ENCODE assay signal across 24 cellular contexts in the genomic region with DNA sequence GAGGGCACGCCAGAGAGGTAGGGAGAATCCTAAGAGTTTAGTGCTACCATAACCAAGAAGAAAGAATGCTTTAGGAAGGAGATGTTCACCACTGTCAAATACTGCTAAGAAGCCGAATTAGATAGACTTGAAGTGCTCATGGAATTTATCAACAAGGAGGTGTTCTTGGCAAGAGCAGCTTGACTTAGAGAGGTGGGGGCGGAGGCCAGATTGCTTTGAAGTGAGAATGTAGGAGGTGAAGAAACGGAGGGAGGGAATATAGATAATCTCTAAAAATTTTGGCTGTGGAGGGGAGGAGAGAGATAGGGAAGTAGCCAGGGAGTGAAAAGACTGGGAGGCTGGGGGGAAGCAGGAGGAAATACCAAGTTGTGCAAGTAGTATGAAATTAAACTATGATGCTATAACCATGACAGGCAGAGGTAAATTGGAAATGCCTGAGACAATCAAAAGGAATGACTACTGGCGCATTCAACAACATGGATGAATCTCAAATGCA.
DNase-seq lines count a peak whose midpoint lies in the region; FAIRE-seq lines count a peak whose summit lies in the region.
"Had no signal": no experiment of that assay in that cellular context is flagged by ENCODE, and none has a peak within 500 bp of the region (broad histone marks: within the 10 kb centered on the region; RNA-seq: fewer than 3 reads in every experiment).

No MANE protein-coding gene starts in this region.

- no peak for FAIRE-seq in RCC 7860 (lab: Jason Lieb, UNC)
- FAIRE-seq: A549, G401.6, GM12892, GM19239, H1 had no signal

- intact Hi-C loops in posterior cingulate gyrus (cut with DNase I), result no loop called here

- peak; percentile 8 for DNase-seq in Ammon's horn (ENCODE audit: low spot score)
- peak; percentile 2 for DNase-seq in NCI-H226
- DNase-seq in inferior parietal cortex (ENCODE audit: extremely low spot score), result peak; percentile 22
- peak in 7 of 10 donors; percentile 10 to 87 (median 27) for DNase-seq in posterior cingulate gyrus
- DNase-seq in RCC 7860 (ENCODE audit: low spot score), result no peak
- no peak for DNase-seq in stimulated activated CD4-positive, alpha-beta T cell treated with anti-CD3 and anti-CD28 coated beads, Interleukin-12 subunit alpha, Interleukin-12 subunit beta, amount 100 ng/mL, for 4 hours
- no peak for DNase-seq in T-helper 9 cell
- DNase-seq in NCI-H187 (lab: John Stamatoyannopoulos, UW), result no peak
- DNase-seq: 8988T; ACHN; AML-193; C1 segment of cervical spinal cord; Caco-2; CD4-positive, alpha-beta memory T cell; DMS153; DND-41; GM23248; H7; HCEC 1CT had no signal

Comparison
In these comparisons a context has a peak if more than half of its experiments do, and no peak if none do; other contexts are left out.
1. DNase-seq: peak in Ammon's horn (single experiment), NCI-H226 (single experiment), inferior parietal cortex (single experiment) and posterior cingulate gyrus (7 of 10); none in RCC 7860 (single experiment), stimulated activated CD4-positive, alpha-beta T cell treated with anti-CD3 and anti-CD28 coated beads, Interleukin-12 subunit alpha, Interleukin-12 subunit beta, amount 100 ng/mL, for 4 hours (single experiment), T-helper 9 cell (single experiment) and NCI-H187 (0 of 2).